Comparison of ENCODE assay signal across 8 cellular contexts in the genomic region with DNA sequence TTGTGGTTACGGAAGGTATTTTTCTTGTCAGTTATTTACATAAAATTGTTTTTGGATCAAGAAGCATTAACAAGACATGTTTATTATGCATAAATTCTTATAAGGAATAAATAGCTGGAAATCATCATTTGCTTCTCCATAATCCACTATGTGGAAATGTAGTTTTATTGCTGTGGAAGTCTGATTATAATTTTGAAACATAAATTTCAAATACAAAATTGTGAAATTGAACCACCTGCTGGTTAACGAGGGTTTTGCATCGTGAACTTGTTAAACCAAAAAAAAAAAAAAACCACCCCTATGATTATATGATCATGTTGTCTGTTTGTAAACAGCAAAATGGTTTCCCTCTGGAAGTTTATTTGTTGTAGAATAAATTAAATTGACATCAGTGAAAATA. TPM values are rescaled to one million over a fixed set of nuclear protein-coding genes. Genes with fewer than 3 reads are reported as not detected.
A peak's percentile ranks its signal among the peaks of the same experiment; 100 is the strongest.
DNase-seq lines count a peak whose midpoint lies in the region; ATAC-seq and TF ChIP-seq lines count a peak whose summit lies in the region.

No MANE protein-coding gene starts in this region.

- no peak for TF ChIP-seq EP300 in SK-N-SH (IDR thresholded peaks at IDR 0.05; ENCODE audit: borderline replicate concordance in 1 of 2, low read depth in 1 of 2, low read length in 1 of 2)

- TF ChIP-seq RAD21 in SK-N-SH (IDR thresholded peaks at IDR 0.05; ENCODE audit: low read length): peak; percentile 50

- H3K27me3 ChIP-seq in SK-N-SH (ENCODE audit: insufficient read depth) (no peaks in the 10 kb centered on the region), OCI-LY1 (ENCODE audit: insufficient read depth, low read length) (no peaks in the 10 kb centered on the region), smooth muscle cell (ENCODE audit: low read depth) (no peaks in the 10 kb centered on the region)

- no peaks in the 10 kb centered on the region for H4K20me1 ChIP-seq in SK-N-SH (ENCODE audit: insufficient read depth)
- no peaks in the 10 kb centered on the region for H4K20me1 ChIP-seq in OCI-LY1 (ENCODE audit: insufficient read depth, low read length)
- H4K20me1 ChIP-seq in smooth muscle cell (ENCODE audit: low read depth): no peaks in the 10 kb centered on the region

- H3K36me3 ChIP-seq in SK-N-SH (replicated peaks in 1 of 2; ENCODE audit: control insufficient read depth in 1 of 2, insufficient read depth in 2 of 2, low read length in 1 of 2): peaks cover 41 to 46% of the 10 kb centered on the region in 2 experiments
- peaks cover 59% of the 10 kb centered on the region for H3K36me3 ChIP-seq in OCI-LY1 (ENCODE audit: insufficient read depth, low read length)
- peaks cover 37% of the 10 kb centered on the region for H3K36me3 ChIP-seq in smooth muscle cell (ENCODE audit: low read depth)

- ATAC-seq in SK-N-SH treated with all-trans-retinoic acid at 6 μM for 48 hours (no peak), GM21360 (IDR thresholded peaks at IDR 0.05; ENCODE audit: unreplicated experiment) (no peak)

- H3K79me2 ChIP-seq in SK-N-SH (ENCODE audit: insufficient read depth) (no peaks in the 10 kb centered on the region), OCI-LY1 (ENCODE audit: insufficient read depth, low read length) (no peaks in the 10 kb centered on the region), smooth muscle cell (ENCODE audit: low read depth) (no peaks in the 10 kb centered on the region)

- DNase-seq in SK-N-SH: peak; percentile 45
- DNase-seq in fibroblast of gingiva (ENCODE audit: low read depth): peak; percentile 14
- no peak for DNase-seq in smooth muscle cell (lab: John Stamatoyannopoulos, UW; ENCODE audit: unreplicated experiment)
- DNase-seq in T-helper 9 cell: no peak
- DNase-seq in hippocampal formation (lab: John Stamatoyannopoulos, UW): no peak

- CTCF ChIA-PET in SK-N-SH (lab: Yijun Ruan, JAX): interaction anchor here (0.7 to 5.0 kb wide), 19 partner anchors 9 to 305 kb away, joined by 3 to 26 read pairs (median 4); a partner anchor contains a TSS

- 42% methylated on average over 3 of the region's 3 CpGs for WGBS in SK-N-SH (ENCODE audit: low lambda C conversion rate)
- 89% methylated on average over 3 of the region's 3 CpGs for WGBS in smooth muscle cell (ENCODE audit: low lambda C conversion rate)

- H3K9me2 ChIP-seq in SK-N-SH (no peaks in the 10 kb centered on the region), OCI-LY1 (ENCODE audit: low read depth, low read length) (no peaks in the 10 kb centered on the region)

- H3K9ac ChIP-seq in SK-N-SH (no peak overlapping the region), OCI-LY1 (ENCODE audit: low read length) (no peak overlapping the region), smooth muscle cell (ENCODE audit: low read depth) (no peak overlapping the region)

- H2AFZ ChIP-seq in SK-N-SH (ENCODE audit: low read depth) (no peak overlapping the region), OCI-LY1 (ENCODE audit: low read length) (no peak overlapping the region), smooth muscle cell (ENCODE audit: low read depth) (no peak overlapping the region)

- no peak overlapping the region for H3K4me2 ChIP-seq in SK-N-SH
- no peak overlapping the region for H3K4me2 ChIP-seq in OCI-LY1 (ENCODE audit: low read length)
- H3K4me2 ChIP-seq in smooth muscle cell: no peak overlapping the region

- H3K4me1 ChIP-seq in SK-N-SH (ENCODE audit: control insufficient read depth in 1 of 2, insufficient read depth in 2 of 2, low read depth in 1 of 2, low read length in 1 of 2) (peaks cover 0 to 5% of the 10 kb centered on the region in 2 experiments; a peak in 1 of 4 replicates), OCI-LY1 (ENCODE audit: insufficient read depth, low read length, severe bottlenecking) (no peaks in the 10 kb centered on the region), smooth muscle cell (ENCODE audit: low read depth) (no peaks in the 10 kb centered on the region)

- no peak overlapping the region for H3K27ac ChIP-seq in SK-N-SH (ENCODE audit: low read depth in 2 of 2, low read length in 1 of 2)
- no peak overlapping the region for H3K27ac ChIP-seq in OCI-LY1 (ENCODE audit: low read depth, low read length, poor library complexity, severe bottlenecking)
- H3K27ac ChIP-seq in smooth muscle cell (ENCODE audit: low read depth): no peak overlapping the region

- H3K4me3 ChIP-seq in SK-N-SH (ENCODE audit: low read depth in 2 of 2, low read length in 1 of 2): no peak overlapping the region
- no peak overlapping the region for H3K4me3 ChIP-seq in OCI-LY1 (ENCODE audit: low read depth, low read length, poor library complexity, severe bottlenecking)
- H3K4me3 ChIP-seq in smooth muscle cell: no peak overlapping the region

- peak; percentile 71 for TF ChIP-seq CTCF in SK-N-SH (IDR thresholded peaks at IDR 0.05)
- peak; percentile 58 for TF ChIP-seq CTCF in OCI-LY1 (IDR thresholded peaks at IDR 0.05; ENCODE audit: low read length)
- TF ChIP-seq CTCF in smooth muscle cell (IDR thresholded peaks at IDR 0.05; ENCODE audit: borderline replicate concordance, insufficient read depth, poor library complexity, severe bottlenecking): peak; percentile 47

- H3K9me3 ChIP-seq in SK-N-SH: no peaks in the 10 kb centered on the region
- H3K9me3 ChIP-seq in OCI-LY1 (ENCODE audit: low read length): no peaks in the 10 kb centered on the region
- no peaks in the 10 kb centered on the region for H3K9me3 ChIP-seq in smooth muscle cell (replicated peaks; ENCODE audit: low read depth)

- H3F3A ChIP-seq in SK-N-SH (replicated peaks; ENCODE audit: insufficient read depth): peaks cover 6% of the 10 kb centered on the region
- no peaks in the 10 kb centered on the region for H3F3A ChIP-seq in OCI-LY1 (ENCODE audit: insufficient read depth, low read length)
- H3F3A ChIP-seq in smooth muscle cell (ENCODE audit: low read depth): no peaks in the 10 kb centered on the region

- POLR2A ChIA-PET in SK-N-SH (lab: Yijun Ruan, JAX): no interaction called here

TF ChIP-seq in SK-N-SH, 30 proteins besides CTCF, POLR2A, EP300 and RAD21:
- no peak for TF ChIP-seq GATA2 (CRISPR knock-in tag; IDR thresholded peaks at IDR 0.05)
- TF ChIP-seq SMC3 (IDR thresholded peaks at IDR 0.05; ENCODE audit: low read depth, low read length): peak; percentile 10; the same call in 1 of the 2 replicates

TF ChIP-seq in SK-N-SH treated with all-trans-retinoic acid at 6 μM for 48 hours, 23 proteins besides CTCF, POLR2A, EP300 and RAD21 (continues in another document):
- no peak for TF ChIP-seq TCF4 (CRISPR knock-in tag; IDR thresholded peaks at IDR 0.05; ENCODE audit: borderline replicate concordance)
- TF ChIP-seq ZNF70 (CRISPR knock-in tag; IDR thresholded peaks at IDR 0.05): no peak
- no peak for TF ChIP-seq ZC3H10 (CRISPR knock-in tag; IDR thresholded peaks at IDR 0.05)
- no peak for TF ChIP-seq TOX (CRISPR knock-in tag; IDR thresholded peaks at IDR 0.05; ENCODE audit: borderline replicate concordance)
- TF ChIP-seq RARB (CRISPR knock-in tag; IDR thresholded peaks at IDR 0.05): no peak
- TF ChIP-seq, protein P1, sequence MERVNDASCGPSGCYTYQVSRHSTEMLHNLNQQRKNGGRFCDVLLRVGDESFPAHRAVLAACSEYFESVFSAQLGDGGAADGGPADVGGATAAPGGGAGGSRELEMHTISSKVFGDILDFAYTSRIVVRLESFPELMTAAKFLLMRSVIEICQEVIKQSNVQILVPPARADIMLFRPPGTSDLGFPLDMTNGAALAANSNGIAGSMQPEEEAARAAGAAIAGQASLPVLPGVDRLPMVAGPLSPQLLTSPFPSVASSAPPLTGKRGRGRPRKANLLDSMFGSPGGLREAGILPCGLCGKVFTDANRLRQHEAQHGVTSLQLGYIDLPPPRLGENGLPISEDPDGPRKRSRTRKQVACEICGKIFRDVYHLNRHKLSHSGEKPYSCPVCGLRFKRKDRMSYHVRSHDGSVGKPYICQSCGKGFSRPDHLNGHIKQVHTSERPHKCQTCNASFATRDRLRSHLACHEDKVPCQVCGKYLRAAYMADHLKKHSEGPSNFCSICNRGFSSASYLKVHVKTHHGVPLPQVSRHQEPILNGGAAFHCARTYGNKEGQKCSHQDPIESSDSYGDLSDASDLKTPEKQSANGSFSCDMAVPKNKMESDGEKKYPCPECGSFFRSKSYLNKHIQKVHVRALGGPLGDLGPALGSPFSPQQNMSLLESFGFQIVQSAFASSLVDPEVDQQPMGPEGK (CRISPR knock-in tag; IDR thresholded peaks at IDR 0.05; ENCODE audit: borderline replicate concordance): no peak
- TF ChIP-seq, protein P2, sequence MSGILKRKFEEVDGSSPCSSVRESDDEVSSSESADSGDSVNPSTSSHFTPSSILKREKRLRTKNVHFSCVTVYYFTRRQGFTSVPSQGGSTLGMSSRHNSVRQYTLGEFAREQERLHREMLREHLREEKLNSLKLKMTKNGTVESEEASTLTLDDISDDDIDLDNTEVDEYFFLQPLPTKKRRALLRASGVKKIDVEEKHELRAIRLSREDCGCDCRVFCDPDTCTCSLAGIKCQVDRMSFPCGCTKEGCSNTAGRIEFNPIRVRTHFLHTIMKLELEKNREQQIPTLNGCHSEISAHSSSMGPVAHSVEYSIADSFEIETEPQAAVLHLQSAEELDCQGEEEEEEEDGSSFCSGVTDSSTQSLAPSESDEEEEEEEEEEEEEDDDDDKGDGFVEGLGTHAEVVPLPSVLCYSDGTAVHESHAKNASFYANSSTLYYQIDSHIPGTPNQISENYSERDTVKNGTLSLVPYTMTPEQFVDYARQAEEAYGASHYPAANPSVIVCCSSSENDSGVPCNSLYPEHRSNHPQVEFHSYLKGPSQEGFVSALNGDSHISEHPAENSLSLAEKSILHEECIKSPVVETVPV (CRISPR knock-in tag; IDR thresholded peaks at IDR 0.05): no peak
- TF ChIP-seq, protein P3, sequence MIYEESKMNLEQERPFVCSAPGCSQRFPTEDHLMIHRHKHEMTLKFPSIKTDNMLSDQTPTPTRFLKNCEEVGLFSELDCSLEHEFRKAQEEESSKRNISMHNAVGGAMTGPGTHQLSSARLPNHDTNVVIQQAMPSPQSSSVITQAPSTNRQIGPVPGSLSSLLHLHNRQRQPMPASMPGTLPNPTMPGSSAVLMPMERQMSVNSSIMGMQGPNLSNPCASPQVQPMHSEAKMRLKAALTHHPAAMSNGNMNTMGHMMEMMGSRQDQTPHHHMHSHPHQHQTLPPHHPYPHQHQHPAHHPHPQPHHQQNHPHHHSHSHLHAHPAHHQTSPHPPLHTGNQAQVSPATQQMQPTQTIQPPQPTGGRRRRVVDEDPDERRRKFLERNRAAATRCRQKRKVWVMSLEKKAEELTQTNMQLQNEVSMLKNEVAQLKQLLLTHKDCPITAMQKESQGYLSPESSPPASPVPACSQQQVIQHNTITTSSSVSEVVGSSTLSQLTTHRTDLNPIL (CRISPR knock-in tag; IDR thresholded peaks at IDR 0.05; ENCODE audit: low read depth): no peak
- TF ChIP-seq ZNF8 (CRISPR knock-in tag; IDR thresholded peaks at IDR 0.05): no peak

RNA-seq across cellular contexts. Expression of a gene that starts 25.9 kb away (rescaled TPM):
- polyA plus RNA-seq in SK-N-SH (2012; rRNA removed): 5.2 and 6.5 TPM in 2 replicates
- 7.2 and 8.8 TPM in 2 replicates for polyA plus RNA-seq in SK-N-SH (2012; cell fraction: cytosol; rRNA removed)
- polyA plus RNA-seq in SK-N-SH (2012; cell fraction: nucleus; rRNA removed): 3.9 and 6.8 TPM in 2 replicates
- total RNA-seq in smooth muscle cell: 25.6 and 27.0 TPM in 2 replicates
- polyA plus RNA-seq in smooth muscle cell: 14.8 and 15.0 TPM in 2 replicates

RNA-seq across cellular contexts. Expression of a gene that starts 35.8 kb away (rescaled TPM):
- polyA plus RNA-seq in SK-N-SH (2012; rRNA removed) (13.5 and 14.0 TPM in 2 replicates), smooth muscle cell (20.1 and 20.5 TPM in 2 replicates)
- polyA plus RNA-seq in SK-N-SH (2012; cell fraction: cytosol; rRNA removed): 17.5 and 20.0 TPM in 2 replicates
- polyA plus RNA-seq in SK-N-SH (2012; cell fraction: nucleus; rRNA removed): 6.1 and 11.5 TPM in 2 replicates
- 26.4 and 31.0 TPM in 2 replicates for total RNA-seq in smooth muscle cell

Comparison
In these comparisons a context has a peak if more than half of its experiments do, and no peak if none do; other contexts are left out.
1. DNase-seq: peak in SK-N-SH (single experiment) and fibroblast of gingiva (single experiment); none in smooth muscle cell (single experiment), T-helper 9 cell (single experiment) and hippocampal formation (0 of 2).
2. Peak in every context shown above with its lines, with median percentiles within 50 percentile points of each other: CTCF ChIP-seq.